Comparison of ENCODE assay signal across 13 cellular contexts in genomic region chr1:115134850-115135484, GRCh38. TPM values are rescaled to one million over a fixed set of nuclear protein-coding genes. Genes with fewer than 3 reads are reported as not detected.
A peak's percentile ranks its signal among the peaks of the same experiment; 100 is the strongest.
DNase-seq lines count a peak whose midpoint lies in the region; ATAC-seq and TF ChIP-seq lines count a peak whose summit lies in the region.
"Had no signal": no experiment of that assay in that cellular context is flagged by ENCODE, and none has a peak within 500 bp of the region (broad histone marks: within the 10 kb centered on the region; RNA-seq: fewer than 3 reads in every experiment).

No MANE protein-coding gene starts in this region.

- H3K27ac ChIP-seq in endodermal cell (ENCODE audit: low read depth, low read length): no peak overlapping the region

- H3K4me3 Mint-ChIP-seq in endodermal cell: no peak overlapping the region
- H3K4me3 Mint-ChIP-seq: activated B cell treated with CpG ODN at 0.5 μM for 24 hours had no signal

- WGBS in endodermal cell (ENCODE audit: insufficient coverage in 1 of 2, insufficient read length in 1 of 2), 2 experiments: 61 to 86% methylated on average over 2 to 9 of the region's 10 CpGs

- H3K36me3 Mint-ChIP-seq in endodermal cell (ENCODE audit: low read depth): no peaks in the 10 kb centered on the region

- no peaks in the 10 kb centered on the region for H3K9me3 ChIP-seq in endodermal cell (ENCODE audit: control insufficient read depth, low read length)

- H3K9ac ChIP-seq in endodermal cell (ENCODE audit: extremely low read depth, low read length, poor library complexity, severe bottlenecking): no peak overlapping the region

- ATAC-seq in GM19023 (IDR thresholded peaks at IDR 0.05; ENCODE audit: unreplicated experiment): no peak
- ATAC-seq: esophagus mucosa had no signal

- H3K36me3 ChIP-seq in endodermal cell (ENCODE audit: control insufficient read depth, insufficient read depth, low read length): no peaks in the 10 kb centered on the region

- H3K9me3 Mint-ChIP-seq in endodermal cell: no peaks in the 10 kb centered on the region
- H3K9me3 Mint-ChIP-seq: activated B cell treated with CpG ODN at 0.5 μM for 24 hours had no signal

- peaks cover 45% of the 10 kb centered on the region for H3K4me1 Mint-ChIP-seq in endodermal cell

- no peaks in the 10 kb centered on the region for H3K27me3 ChIP-seq in endodermal cell (ENCODE audit: control insufficient read depth, insufficient read depth, low read length, poor library complexity, severe bottlenecking)

- TF ChIP-seq CTCF in AG10803 (conservative IDR thresholded peaks at IDR 0.05; ENCODE audit: low read length) (peak; percentile 41), endodermal cell (conservative IDR thresholded peaks at IDR 0.05) (peak; percentile 23)

- no peak overlapping the region for H3K27ac Mint-ChIP-seq in endodermal cell
- H3K27ac Mint-ChIP-seq: activated B cell treated with CpG ODN at 0.5 μM for 24 hours had no signal

- no peak overlapping the region for H3K4me3 ChIP-seq in AG10803 (ENCODE audit: low read length)
- H3K4me3 ChIP-seq in endodermal cell (ENCODE audit: low read length): no peak overlapping the region

- peaks cover 14% of the 10 kb centered on the region for H3K4me1 ChIP-seq in endodermal cell (ENCODE audit: control insufficient read depth, insufficient read depth, low read length)

- H3K27me3 Mint-ChIP-seq in endodermal cell (ENCODE audit: insufficient read depth): peaks cover 19% of the 10 kb centered on the region

- peak; percentile 91 for DNase-seq in AG10803 (ENCODE audit: low read depth)
- DNase-seq in NCI-H226: peak; percentile 87
- DNase-seq in endodermal cell: no peak
- peak; percentile 70 for DNase-seq in non-pigmented ciliary epithelial cell (ENCODE audit: low read depth)
- DNase-seq in SKM-1 treated with dmso at 0.1 percent for 144 hours (lab: John Stamatoyannopoulos, UW; ENCODE audit: unreplicated experiment): no peak
- DNase-seq in NCI-H2227 (lab: John Stamatoyannopoulos, UW; ENCODE audit: unreplicated experiment): no peak
- DNase-seq in T-helper 9 cell: no peak
- DNase-seq: activated B cell treated with CpG ODN at 0.5 μM for 24 hours; activated effector memory CD4-positive, alpha-beta T cell treated with Interleukin-2 at 50 U/mL for 16 hours; NCI-H1048; stimulated activated CD4-positive, alpha-beta T cell treated with anti-CD3 and anti-CD28 coated beads, Interleukin-1b, Interleukin-23, amount 100 ng/mL, for 48 hours had no signal

RNA-seq across cellular contexts. Expression of gene TSPAN2, which starts 45.7 kb away (rescaled TPM):
- 10 to 100 TPM in 1 of 2 donors, 1 to 10 TPM in 1; 7.1 to 10.7 TPM for total RNA-seq in endodermal cell
- 10.4 TPM for polyA plus RNA-seq in endodermal cell (2013, experiment 1 of 2)
- 9.3 TPM for polyA plus RNA-seq in endodermal cell (2013, experiment 2 of 2)

Comparison
In these comparisons a context has a peak if more than half of its experiments do, and no peak if none do; other contexts are left out.
1. DNase-seq: peak in AG10803 (single experiment), NCI-H226 (single experiment) and non-pigmented ciliary epithelial cell (single experiment); none in endodermal cell (single experiment), SKM-1 treated with dmso at 0.1 percent for 144 hours (single experiment), NCI-H2227 (single experiment) and T-helper 9 cell (single experiment).